Comparison of ENCODE assay signal across 8 cellular contexts in the genomic region with DNA sequence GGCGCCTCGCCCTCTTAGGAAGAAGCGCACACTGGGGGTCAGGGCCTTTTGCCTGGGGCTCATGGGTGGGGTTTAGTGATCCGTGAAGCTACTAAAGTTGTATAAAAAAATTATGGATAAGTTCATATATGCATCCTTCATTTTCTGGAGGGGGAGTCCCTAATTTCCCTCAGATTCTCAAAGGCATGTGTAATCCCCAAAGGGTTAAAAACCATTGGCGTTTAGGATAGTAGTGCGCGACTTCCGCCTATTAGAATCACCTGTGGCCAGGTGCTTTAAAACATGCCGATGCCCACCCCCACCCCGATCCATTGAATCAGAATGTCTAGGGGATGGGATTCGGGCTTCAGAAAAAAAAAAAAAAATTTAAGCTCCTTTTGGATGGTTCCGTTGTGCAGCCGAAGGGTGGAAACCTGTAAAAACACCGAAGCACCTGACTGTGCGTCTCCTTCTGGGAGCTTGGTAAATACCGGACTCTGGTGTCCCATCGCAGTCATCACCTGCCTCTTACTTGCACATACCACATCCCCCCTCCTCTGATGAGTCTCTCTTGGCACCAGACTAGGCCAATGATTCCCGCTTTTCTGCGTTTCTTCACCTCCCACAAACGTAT.
DNase-seq lines count a peak whose midpoint lies in the region; ATAC-seq and TF ChIP-seq lines count a peak whose summit lies in the region.

No MANE protein-coding gene starts in this region.

- peaks cover 27% of the 10 kb centered on the region for H3K4me1 Mint-ChIP-seq in T-helper 1 cell treated with Interleukin-12 subunit alpha and Interleukin-12 subunit beta and Interleukin-4 antibody, amounts not matched to agents 30 μg/mL and 1 μg/mL, for 36 hours (ENCODE audit: low read depth)

- H3K27me3 Mint-ChIP-seq in T-helper 1 cell treated with Interleukin-12 subunit alpha and Interleukin-12 subunit beta and Interleukin-4 antibody, amounts not matched to agents 30 μg/mL and 1 μg/mL, for 36 hours (ENCODE audit: low read depth): no peaks in the 10 kb centered on the region

- peak overlapping the region; percentile 92 for H3K27ac ChIP-seq in VCaP

- no peak for DNase-seq in T-helper 1 cell
- DNase-seq in head of caudate nucleus: peak in 26 of 42 donors; percentile 3 to 56 (median 24)
- DNase-seq in retinal pigment epithelial cell (ENCODE audit: low read depth): no peak
- DNase-seq in NCI-H187 treated with DMSO at 0.1 percent for 48 hours (lab: John Stamatoyannopoulos, UW): no peak
- DNase-seq in activated CD4-positive, alpha-beta T cell treated with anti-CD3 and anti-CD28 coated beads for 1 hour: no peak

- no peak for ATAC-seq in GM19397 (IDR thresholded peaks at IDR 0.05; ENCODE audit: unreplicated experiment)

- H3K9me3 Mint-ChIP-seq in T-helper 1 cell treated with Interleukin-12 subunit alpha and Interleukin-12 subunit beta and Interleukin-4 antibody, amounts not matched to agents 30 μg/mL and 1 μg/mL, for 36 hours: no peaks in the 10 kb centered on the region

- TF ChIP-seq CTCF in VCaP (conservative IDR thresholded peaks at IDR 0.05) (0 out of 2 replicates have a peak, but pooled peaks have one; percentile 16), retinal pigment epithelial cell (conservative IDR thresholded peaks at IDR 0.05; ENCODE audit: low read depth, low read length) (no peak)

- H3K27ac Mint-ChIP-seq in T-helper 1 cell treated with Interleukin-12 subunit alpha and Interleukin-12 subunit beta and Interleukin-4 antibody, amounts not matched to agents 30 μg/mL and 1 μg/mL, for 36 hours: peak overlapping the region; percentile 36

- intact Hi-C loops in head of caudate nucleus (cut with DNase I): loop anchor here (5.0 kb wide), 1 partner anchor 91 kb away; the partner anchor contains the start of gene RAB8B

- H3K4me3 ChIP-seq in retinal pigment epithelial cell (ENCODE audit: low read length): peak overlapping the region; percentile 68

- H3K4me3 Mint-ChIP-seq in T-helper 1 cell treated with Interleukin-12 subunit alpha and Interleukin-12 subunit beta and Interleukin-4 antibody, amounts not matched to agents 30 μg/mL and 1 μg/mL, for 36 hours: peak overlapping the region; percentile 79

- peaks cover 11% of the 10 kb centered on the region for H3K36me3 Mint-ChIP-seq in T-helper 1 cell treated with Interleukin-12 subunit alpha and Interleukin-12 subunit beta and Interleukin-4 antibody, amounts not matched to agents 30 μg/mL and 1 μg/mL, for 36 hours (ENCODE audit: low read depth)

Comparison
In these comparisons a context has a peak if more than half of its experiments do, and no peak if none do; other contexts are left out.
1. DNase-seq: peak in head of caudate nucleus (26 of 42); none in T-helper 1 cell (0 of 5), retinal pigment epithelial cell (single experiment), NCI-H187 treated with DMSO at 0.1 percent for 48 hours (single experiment) and activated CD4-positive, alpha-beta T cell treated with anti-CD3 and anti-CD28 coated beads for 1 hour (single experiment).